ENCODE assay signal across 28 cellular contexts in genomic region chr12:63415357-63415756, GRCh38.
"Had no signal": no experiment of that assay in that cellular context is flagged by ENCODE, and none has a peak within 500 bp of the region (broad histone marks: within the 10 kb centered on the region; RNA-seq: fewer than 3 reads in every experiment).

No MANE protein-coding gene starts in this region.

- H3K27me3 Mint-ChIP-seq: stimulated activated memory B cell treated with anti-CD40 and anti-IgM and Interleukin-4, amounts not matched to agents 10 μg/mL and 1 μg/mL and 100 μg/mL, for 72 hours; stimulated activated naive B cell treated with anti-CD40 and anti-IgM and Interleukin-4, amounts not matched to agents 10 μg/mL and 1 μg/mL and 100 μg/mL, for 72 hours; stimulated activated naive CD8-positive, alpha-beta T cell treated with anti-CD3 and anti-CD28 coated beads, Interleukin-15, amount 100 ng/mL, for 72 hours; stimulated activated naive CD8-positive, alpha-beta T cell treated with anti-CD3 and anti-CD28 coated beads, Interleukin-15, Interleukin-2, amounts not matched to agents 100 ng/mL and 50 ng/mL, for 24 hours had no signal

- DNase-seq: stimulated activated CD4-positive, alpha-beta T cell treated with anti-CD3 and anti-CD28 coated beads, Interleukin-2, amount 100 ng/mL, for 48 hours; stimulated activated CD4-positive, alpha-beta T cell treated with anti-CD3 and anti-CD28 coated beads, Interleukin-4, amount 100 ng/mL, for 1 hour; stimulated activated CD4-positive, alpha-beta T cell treated with anti-CD3 and anti-CD28 coated beads, Interleukin-4, amount 100 ng/mL, for 24 hours; stimulated activated CD4-positive, alpha-beta T cell treated with anti-CD3 and anti-CD28 coated beads, Interleukin-4, amount 100 ng/mL, for 4 hours; stimulated activated CD8-positive, alpha-beta memory T cell treated with anti-CD3 and anti-CD28 coated beads, Interleukin-4, amount 100 ng/mL, for 48 hours; stimulated activated naive B cell treated with anti-CD40 and anti-IgM and Interleukin-4, amounts not matched to agents 10 μg/mL and 1 μg/mL and 100 μg/mL, for 72 hours; stimulated activated naive CD4-positive, alpha-beta T cell; stimulated activated naive CD4-positive, alpha-beta T cell treated with Interleukin-2 at 50 U/mL for 16 hours; stimulated activated naive CD8-positive, alpha-beta T cell treated with anti-CD3 and anti-CD28 coated beads, Interleukin-15, amount 100 ng/mL, for 72 hours; stimulated activated naive CD8-positive, alpha-beta T cell treated with anti-CD3 and anti-CD28 coated beads, Interleukin-15, Interleukin-2, amounts not matched to agents 100 U/mL and 50 U/mL, for 24 hours; stomach; substantia nigra; testis; thyroid gland; tibial artery; transverse colon; trophoblast cell; upper lobe of right lung; uterus had no signal

- H3K9me3 ChIP-seq: suprapubic skin, testis, thoracic aorta, thyroid gland, upper lobe of right lung, vagina had no signal

- H3K36me3 ChIP-seq: stomach, suprapubic skin, thoracic aorta, thyroid gland, tibial nerve, transverse colon, upper lobe of left lung, upper lobe of right lung, uterus, vagina had no signal

- H3K4me3 Mint-ChIP-seq: stimulated activated effector memory CD8-positive, alpha-beta T cell treated with anti-CD3 and anti-CD28 coated beads, Interleukin-12 subunit alpha, Interleukin-12 subunit beta, amount 100 ng/mL, for 72 hours; stimulated activated memory B cell treated with anti-CD40 and anti-IgM and Interleukin-4, amounts not matched to agents 10 μg/mL and 1 μg/mL and 100 μg/mL, for 72 hours; stimulated activated naive B cell treated with anti-CD40 and anti-IgM and Interleukin-4, amounts not matched to agents 10 μg/mL and 1 μg/mL and 100 μg/mL, for 72 hours; stimulated activated naive CD8-positive, alpha-beta T cell treated with anti-CD3 and anti-CD28 coated beads, Interleukin-15, amount 100 ng/mL, for 72 hours; stimulated activated naive CD8-positive, alpha-beta T cell treated with anti-CD3 and anti-CD28 coated beads, Interleukin-15, Interleukin-2, amounts not matched to agents 100 ng/mL and 50 ng/mL, for 24 hours; type B pancreatic cell had no signal

- H3K27ac ChIP-seq: stomach, suprapubic skin, testis, thoracic aorta, thyroid gland, tibial artery, tibial nerve, transverse colon, upper lobe of left lung, upper lobe of right lung, uterus, vagina had no signal

- H3K4me1 Mint-ChIP-seq: stimulated activated effector memory CD8-positive, alpha-beta T cell treated with anti-CD3 and anti-CD28 coated beads, Interleukin-12 subunit alpha, Interleukin-12 subunit beta, amount 100 ng/mL, for 72 hours; stimulated activated memory B cell treated with anti-CD40 and anti-IgM and Interleukin-4, amounts not matched to agents 10 μg/mL and 1 μg/mL and 100 μg/mL, for 72 hours had no signal

- ATAC-seq: stimulated activated effector memory CD8-positive, alpha-beta T cell treated with anti-CD3 and anti-CD28 coated beads, Interleukin-12 subunit alpha, Interleukin-12 subunit beta, amount 100 ng/mL, for 72 hours; stimulated activated memory B cell treated with anti-CD40 and anti-IgM and Interleukin-4, amounts not matched to agents 10 μg/mL and 1 μg/mL and 100 μg/mL, for 72 hours; stimulated activated naive B cell treated with anti-CD40 and anti-IgM and Interleukin-4, amounts not matched to agents 10 μg/mL and 1 μg/mL and 100 μg/mL, for 72 hours; stimulated activated naive CD8-positive, alpha-beta T cell treated with anti-CD3 and anti-CD28 coated beads, Interleukin-15, amount 100 ng/mL, for 72 hours; stimulated activated naive CD8-positive, alpha-beta T cell treated with anti-CD3 and anti-CD28 coated beads, Interleukin-15, Interleukin-2, amounts not matched to agents 100 U/mL and 50 U/mL, for 24 hours; upper lobe of right lung had no signal

- H3K36me3 Mint-ChIP-seq: stimulated activated effector memory CD8-positive, alpha-beta T cell treated with anti-CD3 and anti-CD28 coated beads, Interleukin-12 subunit alpha, Interleukin-12 subunit beta, amount 100 ng/mL, for 72 hours; stimulated activated memory B cell treated with anti-CD40 and anti-IgM and Interleukin-4, amounts not matched to agents 10 μg/mL and 1 μg/mL and 100 μg/mL, for 72 hours had no signal

- H3K27ac Mint-ChIP-seq: stimulated activated effector memory CD8-positive, alpha-beta T cell treated with anti-CD3 and anti-CD28 coated beads, Interleukin-12 subunit alpha, Interleukin-12 subunit beta, amount 100 ng/mL, for 72 hours; stimulated activated memory B cell treated with anti-CD40 and anti-IgM and Interleukin-4, amounts not matched to agents 10 μg/mL and 1 μg/mL and 100 μg/mL, for 72 hours; stimulated activated naive B cell treated with anti-CD40 and anti-IgM and Interleukin-4, amounts not matched to agents 10 μg/mL and 1 μg/mL and 100 μg/mL, for 72 hours; stimulated activated naive CD8-positive, alpha-beta T cell treated with anti-CD3 and anti-CD28 coated beads, Interleukin-15, amount 100 ng/mL, for 72 hours; stimulated activated naive CD8-positive, alpha-beta T cell treated with anti-CD3 and anti-CD28 coated beads, Interleukin-15, Interleukin-2, amounts not matched to agents 100 ng/mL and 50 ng/mL, for 24 hours; type B pancreatic cell had no signal

- H3K27me3 ChIP-seq: stomach, suprapubic skin, testis, thyroid gland, tibial artery, tibial nerve, transverse colon, upper lobe of left lung, upper lobe of right lung, uterus, vagina had no signal

- H3K4me1 ChIP-seq: stomach, suprapubic skin, testis, thyroid gland, tibial nerve, transverse colon, upper lobe of left lung, uterus, vagina had no signal

- H3K4me3 ChIP-seq: stomach, suprapubic skin, testis, thoracic aorta, thyroid gland, tibial artery, tibial nerve, transverse colon, upper lobe of left lung, upper lobe of right lung, uterus, vagina had no signal
